ENCODE assay signal across 12 cellular contexts in the genomic region with DNA sequence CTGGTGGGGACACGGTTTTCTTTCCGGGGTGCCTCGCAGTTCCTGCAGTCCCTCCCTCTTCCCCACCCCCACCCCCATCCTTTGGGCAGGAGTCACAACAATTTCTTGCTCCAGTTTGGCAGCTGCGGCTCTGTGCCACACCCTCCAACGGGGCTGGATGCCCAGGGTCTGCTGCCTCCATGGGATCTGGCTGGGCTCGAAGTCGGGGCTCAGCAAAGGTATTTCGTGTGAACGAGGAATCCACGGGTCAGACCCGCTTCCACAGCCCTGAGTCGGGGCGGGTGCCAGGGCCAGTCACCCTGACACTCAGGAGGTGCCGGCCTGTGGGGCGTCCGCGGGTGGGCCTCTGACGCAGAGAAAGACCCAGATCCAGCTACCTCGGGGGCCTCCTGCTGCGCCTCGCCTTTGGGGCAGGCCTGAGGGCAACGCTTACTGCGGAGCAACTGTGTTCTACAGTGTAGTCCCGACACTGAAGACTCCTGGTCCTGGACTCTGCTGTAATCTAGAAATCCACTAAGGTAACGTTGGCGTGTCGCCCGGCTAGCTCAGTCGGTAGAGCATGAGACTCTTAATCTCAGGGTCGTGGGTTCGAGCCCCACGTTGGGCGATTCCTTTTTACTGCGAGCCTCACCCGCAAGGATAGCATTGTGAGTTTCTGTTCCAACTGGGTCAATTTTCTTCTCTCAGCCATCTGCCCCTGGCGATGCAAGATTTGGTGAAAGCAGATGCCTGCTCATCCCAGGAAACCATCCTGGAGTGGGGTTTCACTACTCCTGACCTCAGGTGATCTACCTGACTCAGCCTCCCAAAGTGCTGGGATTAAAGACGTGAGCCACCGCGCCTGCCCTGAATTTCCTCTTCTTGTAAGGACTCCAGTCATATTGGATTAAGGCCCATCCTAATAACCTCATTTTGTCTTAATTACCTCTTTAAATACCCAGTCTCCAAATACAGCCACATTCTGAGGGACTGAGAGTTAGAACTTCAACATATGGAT. TPM values are rescaled to one million over a fixed set of nuclear protein-coding genes. Genes with fewer than 3 reads are reported as not detected.
DNase-seq lines count a peak whose midpoint lies in the region; ATAC-seq and TF ChIP-seq lines count a peak whose summit lies in the region.
"Had no signal": no experiment of that assay in that cellular context is flagged by ENCODE, and none has a peak within 500 bp of the region (broad histone marks: within the 10 kb centered on the region; RNA-seq: fewer than 3 reads in every experiment).

No MANE protein-coding gene starts in this region.

- no peak for TF ChIP-seq POLR2A in spleen (IDR thresholded peaks at IDR 0.05)

- H3K9me3 Mint-ChIP-seq in activated CD4-positive, alpha-beta T cell treated with anti-CD3 and anti-CD28 coated beads for 36 hours (ENCODE audit: low read depth) = no peaks in the 10 kb centered on the region
- H3K9me3 Mint-ChIP-seq: activated naive CD4-positive, alpha-beta T cell treated with anti-CD3 and anti-CD28 coated beads, Interleukin-2, amount 50 U/mL, for 72 hours had no signal

- no peak overlapping the region for H3K27ac Mint-ChIP-seq in activated CD4-positive, alpha-beta T cell treated with anti-CD3 and anti-CD28 coated beads for 36 hours

- POLR2A ChIA-PET in activated CD4-positive, alpha-beta T cell treated with anti-CD3 and anti-CD28 coated beads for 36 hours (lab: Charles Lee) = interaction anchor here (0.6 kb wide), 1 partner anchor 292 kb away, joined by 3 read pairs; no protein-coding TSS in a partner anchor
- POLR2A ChIA-PET in RWPE1 (lab: Yijun Ruan, JAX; ENCODE audit: low non-redundant PET) = interaction anchor here (0.6 kb wide), 1 partner anchor 17 kb away, joined by 3 read pairs; no protein-coding TSS in a partner anchor

- H3K27me3 Mint-ChIP-seq in activated CD4-positive, alpha-beta T cell treated with anti-CD3 and anti-CD28 coated beads for 36 hours = peaks cover 61% of the 10 kb centered on the region

- H3K36me3 Mint-ChIP-seq in activated CD4-positive, alpha-beta T cell treated with anti-CD3 and anti-CD28 coated beads for 36 hours (ENCODE audit: low read depth) = peaks cover 3% of the 10 kb centered on the region

- H3K4me3 ChIP-seq in spleen = no peak overlapping the region

- intact Hi-C loops in activated CD4-positive, alpha-beta T cell treated with anti-CD3 and anti-CD28 coated beads for 36 hours (cut with DNase I, micrococcal nuclease) = loop anchor here in 1 of 2 experiments (1.0 to 2.0 kb wide), 2 partner anchors 9 to 13 kb away; a partner anchor contains a TSS
- intact Hi-C loops in spleen (cut with DNase I; ENCODE audit: low total_unique reads) = no loop called here

- peak; percentile 73 for DNase-seq in activated CD4-positive, alpha-beta T cell treated with anti-CD3 and anti-CD28 coated beads for 36 hours
- no peak for DNase-seq in activated CD4-positive, alpha-beta T cell treated with anti-CD3 and anti-CD28 coated beads, Interleukin-2, amount 50 U/mL, for 1 hour
- peak; percentile 79 for DNase-seq in NCI-H460 (ENCODE audit: extremely low read depth, low read depth)
- DNase-seq in dermis blood vessel endothelial cell = peak; percentile 55
- peak; percentile 51 for DNase-seq in spleen
- no peak for DNase-seq in cortex of kidney (lab: John Stamatoyannopoulos, UW)
- DNase-seq in RWPE1 (ENCODE audit: low spot score) = no peak
- DNase-seq in NOMO-1 treated with DMSO at 0.1 percent for 48 hours (lab: John Stamatoyannopoulos, UW; ENCODE audit: unreplicated experiment) = no peak
- DNase-seq: substantia nigra had no signal

- peaks cover 37% of the 10 kb centered on the region for H3K4me1 Mint-ChIP-seq in activated CD4-positive, alpha-beta T cell treated with anti-CD3 and anti-CD28 coated beads for 36 hours

- peaks cover 14 to 100% (median 94%) of the 10 kb centered on the region in 7 donors for H3K27me3 ChIP-seq in spleen (replicated peaks in 1 of 7)

- no peaks in the 10 kb centered on the region for H3K9me3 ChIP-seq in spleen

- H3K4me3 Mint-ChIP-seq in activated CD4-positive, alpha-beta T cell treated with anti-CD3 and anti-CD28 coated beads for 36 hours = peak overlapping the region; percentile 21

- WGBS in spleen, 5 donors = 12 to 22% (median 16%) methylated on average over 18 to 39 of the region's 39 CpGs

- H3K36me3 ChIP-seq in spleen = no peaks in the 10 kb centered on the region

- H3K4me1 ChIP-seq in spleen = peaks cover 17 to 42% (median 35%) of the 10 kb centered on the region in 6 donors

- no peak for ATAC-seq in activated CD4-positive, alpha-beta T cell treated with anti-CD3 and anti-CD28 coated beads for 36 hours

- no peak overlapping the region for H3K27ac ChIP-seq in spleen
- no peak overlapping the region for H3K27ac ChIP-seq in RWPE1
- H3K27ac ChIP-seq: C4-2B had no signal

- CTCF ChIA-PET in activated CD4-positive, alpha-beta T cell treated with anti-CD3 and anti-CD28 coated beads for 36 hours (lab: Charles Lee) = interaction anchor here (0.6 kb wide), 2 partner anchors 12 to 35 kb away, joined by 3 to 4 read pairs; no protein-coding TSS in a partner anchor
- CTCF ChIA-PET in RWPE1 (lab: Yijun Ruan, JAX) = interaction anchor here (0.6 kb wide), 1 partner anchor 501 kb away, joined by 3 read pairs; no protein-coding TSS in a partner anchor

- no peak for TF ChIP-seq CTCF in spleen (IDR thresholded peaks at IDR 0.05 in 8 of 11, conservative IDR thresholded peaks at IDR 0.05 in 3 of 11)
- no peak for TF ChIP-seq CTCF in RWPE1 (conservative IDR thresholded peaks at IDR 0.05; ENCODE audit: low read depth)

RNA-seq across cellular contexts. Expression of a gene that starts 12.5 kb away (rescaled TPM):
- not detected for total RNA-seq in activated CD4-positive, alpha-beta T cell treated with anti-CD3 and anti-CD28 coated beads for 36 hours
- total RNA-seq in NCI-H460 (2014; rRNA removed; shearing (Covaris generic)) = 0.58 and 0.67 TPM in 2 replicates
- polyA plus RNA-seq in NCI-H460 (2014; cell fraction: nucleus; rRNA removed) = not detected in 2 replicates
- total RNA-seq in dermis blood vessel endothelial cell = not detected in 2 replicates
- total RNA-seq in spleen = not detected
- polyA plus RNA-seq in spleen = not detected
- total RNA-seq: activated naive CD4-positive, alpha-beta T cell treated with anti-CD3 and anti-CD28 coated beads, Interleukin-2, amount 50 U/mL, for 72 hours; mononuclear cell had no signal

RNA-seq across cellular contexts. Expression of a gene that starts 40.6 kb away (rescaled TPM):
- total RNA-seq in activated CD4-positive, alpha-beta T cell treated with anti-CD3 and anti-CD28 coated beads for 36 hours = 1 to 10 TPM; 7.6 to 8.3 TPM
- total RNA-seq in NCI-H460 (2014; rRNA removed; shearing (Covaris generic)) = 4.5 and 5.0 TPM in 2 replicates
- 3.2 and 7.9 TPM in 2 replicates for polyA plus RNA-seq in NCI-H460 (2014; cell fraction: nucleus; rRNA removed)
- total RNA-seq in dermis blood vessel endothelial cell (6.6 and 14.6 TPM in 2 replicates), spleen (10 to 100 TPM in 1 of 7 donors, 1 to 10 TPM in 6; 6.8 to 11.4 (median 7.9) TPM)
- polyA plus RNA-seq in spleen = 1 to 10 TPM; 2.4 to 5.9 (median 2.9) TPM

RNA-seq across cellular contexts. Expression of a gene that starts 59.5 kb away (rescaled TPM):
- total RNA-seq in activated CD4-positive, alpha-beta T cell treated with anti-CD3 and anti-CD28 coated beads for 36 hours = 1 to 10 TPM; 8.3 to 9.0 TPM
- 11.9 and 14.5 TPM in 2 replicates for total RNA-seq in NCI-H460 (2014; rRNA removed; shearing (Covaris generic))
- 18.6 and 25.3 TPM in 2 replicates for polyA plus RNA-seq in NCI-H460 (2014; cell fraction: nucleus; rRNA removed)
- total RNA-seq in dermis blood vessel endothelial cell = 11.2 and 11.6 TPM in 2 replicates
- 10 to 100 TPM; 14.2 to 24.4 (median 15.4) TPM for total RNA-seq in spleen
- polyA plus RNA-seq in spleen = 1 to 10 TPM; 4.2 to 6.3 (median 4.8) TPM

Comparison
In these comparisons a context has a peak if more than half of its experiments do, and no peak if none do; other contexts are left out.
1. DNase-seq: peak in activated CD4-positive, alpha-beta T cell treated with anti-CD3 and anti-CD28 coated beads for 36 hours (single experiment), NCI-H460 (single experiment), dermis blood vessel endothelial cell (single experiment) and spleen (single experiment); none in activated CD4-positive, alpha-beta T cell treated with anti-CD3 and anti-CD28 coated beads, Interleukin-2, amount 50 U/mL, for 1 hour (single experiment), cortex of kidney (single experiment), RWPE1 (single experiment) and NOMO-1 treated with DMSO at 0.1 percent for 48 hours (single experiment).